In the genomic region with DNA sequence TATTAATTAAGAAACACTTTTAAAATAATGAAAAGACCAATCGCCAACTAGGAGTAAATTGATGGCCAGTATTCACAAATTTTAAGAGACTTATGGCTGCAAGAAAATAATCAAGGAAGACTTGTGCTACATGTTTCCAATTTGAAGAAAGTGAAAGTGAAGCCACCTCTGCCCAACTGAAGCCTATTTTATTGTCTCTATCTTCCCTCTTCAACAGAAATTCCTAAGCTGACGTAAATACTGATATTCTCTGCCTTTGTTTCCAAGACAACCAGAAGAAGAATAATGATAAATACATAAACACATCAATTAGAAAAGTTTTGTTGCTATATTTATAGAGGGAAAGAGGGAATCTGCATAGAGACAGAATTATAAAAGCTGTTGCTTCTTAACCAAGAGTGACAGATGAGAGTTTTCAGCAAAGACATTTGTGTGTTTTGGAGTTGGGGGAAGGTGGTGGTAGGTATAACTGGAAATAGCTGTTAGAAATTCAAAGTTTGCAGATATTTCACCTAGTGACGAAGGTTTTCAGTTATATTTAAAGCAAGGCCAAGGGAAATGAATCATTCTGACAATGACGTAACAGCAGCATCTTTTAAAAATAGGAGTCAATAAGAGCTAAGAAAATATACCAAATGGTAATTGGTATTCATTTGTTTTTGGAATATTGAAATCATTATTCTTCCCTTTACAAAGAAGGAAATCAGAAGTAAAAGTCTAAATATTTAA, we compare ENCODE assay signal across 2 cellular contexts.
TF ChIP-seq lines count a peak whose summit lies in the region.

No MANE protein-coding gene starts in this region.

TF ChIP-seq in SK-N-SH treated with all-trans-retinoic acid at 6 μM for 48 hours, 23 proteins besides CTCF, POLR2A, EP300 and RAD21 (continued from another document):
- TF ChIP-seq, protein P1, sequence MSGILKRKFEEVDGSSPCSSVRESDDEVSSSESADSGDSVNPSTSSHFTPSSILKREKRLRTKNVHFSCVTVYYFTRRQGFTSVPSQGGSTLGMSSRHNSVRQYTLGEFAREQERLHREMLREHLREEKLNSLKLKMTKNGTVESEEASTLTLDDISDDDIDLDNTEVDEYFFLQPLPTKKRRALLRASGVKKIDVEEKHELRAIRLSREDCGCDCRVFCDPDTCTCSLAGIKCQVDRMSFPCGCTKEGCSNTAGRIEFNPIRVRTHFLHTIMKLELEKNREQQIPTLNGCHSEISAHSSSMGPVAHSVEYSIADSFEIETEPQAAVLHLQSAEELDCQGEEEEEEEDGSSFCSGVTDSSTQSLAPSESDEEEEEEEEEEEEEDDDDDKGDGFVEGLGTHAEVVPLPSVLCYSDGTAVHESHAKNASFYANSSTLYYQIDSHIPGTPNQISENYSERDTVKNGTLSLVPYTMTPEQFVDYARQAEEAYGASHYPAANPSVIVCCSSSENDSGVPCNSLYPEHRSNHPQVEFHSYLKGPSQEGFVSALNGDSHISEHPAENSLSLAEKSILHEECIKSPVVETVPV (CRISPR knock-in tag; IDR thresholded peaks at IDR 0.05): no peak
- TF ChIP-seq SNAI2 (CRISPR knock-in tag; IDR thresholded peaks at IDR 0.05) (no peak), GLIS3 (CRISPR knock-in tag; IDR thresholded peaks at IDR 0.05) (no peak), TOX (CRISPR knock-in tag; IDR thresholded peaks at IDR 0.05; ENCODE audit: borderline replicate concordance) (no peak), RARB (CRISPR knock-in tag; IDR thresholded peaks at IDR 0.05) (no peak), ZNF565 (CRISPR knock-in tag; conservative IDR thresholded peaks at IDR 0.05; ENCODE audit: low read depth) (no peak), ZNF8 (CRISPR knock-in tag; IDR thresholded peaks at IDR 0.05) (no peak), ARNTL (CRISPR knock-in tag; IDR thresholded peaks at IDR 0.05; ENCODE audit: borderline replicate concordance, low read depth) (no peak), OSR1 (CRISPR knock-in tag; IDR thresholded peaks at IDR 0.05) (no peak)
- TF ChIP-seq, protein P2, sequence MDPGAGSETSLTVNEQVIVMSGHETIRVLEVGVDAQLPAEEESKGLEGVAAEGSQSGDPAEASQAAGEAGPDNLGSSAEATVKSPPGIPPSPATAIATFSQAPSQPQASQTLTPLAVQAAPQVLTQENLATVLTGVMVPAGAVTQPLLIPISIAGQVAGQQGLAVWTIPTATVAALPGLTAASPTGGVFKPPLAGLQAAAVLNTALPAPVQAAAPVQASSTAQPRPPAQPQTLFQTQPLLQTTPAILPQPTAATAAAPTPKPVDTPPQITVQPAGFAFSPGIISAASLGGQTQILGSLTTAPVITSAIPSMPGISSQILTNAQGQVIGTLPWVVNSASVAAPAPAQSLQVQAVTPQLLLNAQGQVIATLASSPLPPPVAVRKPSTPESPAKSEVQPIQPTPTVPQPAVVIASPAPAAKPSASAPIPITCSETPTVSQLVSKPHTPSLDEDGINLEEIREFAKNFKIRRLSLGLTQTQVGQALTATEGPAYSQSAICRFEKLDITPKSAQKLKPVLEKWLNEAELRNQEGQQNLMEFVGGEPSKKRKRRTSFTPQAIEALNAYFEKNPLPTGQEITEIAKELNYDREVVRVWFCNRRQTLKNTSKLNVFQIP (CRISPR knock-in tag; IDR thresholded peaks at IDR 0.05; ENCODE audit: borderline replicate concordance, low read depth): no peak

TF ChIP-seq in WTC11, 78 proteins besides CTCF, POLR2A, EP300 and RAD21 (continued from another document):
- TF ChIP-seq ZNF138 (CRISPR knock-in tag; conservative IDR thresholded peaks at IDR 0.05) (no peak), RELA (CRISPR knock-in tag; IDR thresholded peaks at IDR 0.05; ENCODE audit: borderline replicate concordance) (no peak), JAZF1 (CRISPR knock-in tag; IDR thresholded peaks at IDR 0.05) (no peak), GRHL2 (CRISPR knock-in tag; IDR thresholded peaks at IDR 0.05; ENCODE audit: insufficient replicate concordance, severe bottlenecking) (no peak), IRF2 (CRISPR knock-in tag; IDR thresholded peaks at IDR 0.05; ENCODE audit: borderline replicate concordance, low read depth) (no peak), TEAD4 (CRISPR knock-in tag; IDR thresholded peaks at IDR 0.05) (no peak), ATF1 (CRISPR knock-in tag; IDR thresholded peaks at IDR 0.05) (no peak)
- TF ChIP-seq, protein P3, sequence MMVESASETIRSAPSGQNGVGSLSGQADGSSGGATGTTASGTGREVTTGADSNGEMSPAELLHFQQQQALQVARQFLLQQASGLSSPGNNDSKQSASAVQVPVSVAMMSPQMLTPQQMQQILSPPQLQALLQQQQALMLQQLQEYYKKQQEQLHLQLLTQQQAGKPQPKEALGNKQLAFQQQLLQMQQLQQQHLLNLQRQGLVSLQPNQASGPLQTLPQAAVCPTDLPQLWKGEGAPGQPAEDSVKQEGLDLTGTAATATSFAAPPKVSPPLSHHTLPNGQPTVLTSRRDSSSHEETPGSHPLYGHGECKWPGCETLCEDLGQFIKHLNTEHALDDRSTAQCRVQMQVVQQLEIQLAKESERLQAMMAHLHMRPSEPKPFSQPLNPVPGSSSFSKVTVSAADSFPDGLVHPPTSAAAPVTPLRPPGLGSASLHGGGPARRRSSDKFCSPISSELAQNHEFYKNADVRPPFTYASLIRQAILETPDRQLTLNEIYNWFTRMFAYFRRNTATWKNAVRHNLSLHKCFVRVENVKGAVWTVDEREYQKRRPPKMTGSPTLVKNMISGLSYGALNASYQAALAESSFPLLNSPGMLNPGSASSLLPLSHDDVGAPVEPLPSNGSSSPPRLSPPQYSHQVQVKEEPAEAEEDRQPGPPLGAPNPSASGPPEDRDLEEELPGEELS (CRISPR knock-in tag; IDR thresholded peaks at IDR 0.05): no peak
- TF ChIP-seq, protein P4, sequence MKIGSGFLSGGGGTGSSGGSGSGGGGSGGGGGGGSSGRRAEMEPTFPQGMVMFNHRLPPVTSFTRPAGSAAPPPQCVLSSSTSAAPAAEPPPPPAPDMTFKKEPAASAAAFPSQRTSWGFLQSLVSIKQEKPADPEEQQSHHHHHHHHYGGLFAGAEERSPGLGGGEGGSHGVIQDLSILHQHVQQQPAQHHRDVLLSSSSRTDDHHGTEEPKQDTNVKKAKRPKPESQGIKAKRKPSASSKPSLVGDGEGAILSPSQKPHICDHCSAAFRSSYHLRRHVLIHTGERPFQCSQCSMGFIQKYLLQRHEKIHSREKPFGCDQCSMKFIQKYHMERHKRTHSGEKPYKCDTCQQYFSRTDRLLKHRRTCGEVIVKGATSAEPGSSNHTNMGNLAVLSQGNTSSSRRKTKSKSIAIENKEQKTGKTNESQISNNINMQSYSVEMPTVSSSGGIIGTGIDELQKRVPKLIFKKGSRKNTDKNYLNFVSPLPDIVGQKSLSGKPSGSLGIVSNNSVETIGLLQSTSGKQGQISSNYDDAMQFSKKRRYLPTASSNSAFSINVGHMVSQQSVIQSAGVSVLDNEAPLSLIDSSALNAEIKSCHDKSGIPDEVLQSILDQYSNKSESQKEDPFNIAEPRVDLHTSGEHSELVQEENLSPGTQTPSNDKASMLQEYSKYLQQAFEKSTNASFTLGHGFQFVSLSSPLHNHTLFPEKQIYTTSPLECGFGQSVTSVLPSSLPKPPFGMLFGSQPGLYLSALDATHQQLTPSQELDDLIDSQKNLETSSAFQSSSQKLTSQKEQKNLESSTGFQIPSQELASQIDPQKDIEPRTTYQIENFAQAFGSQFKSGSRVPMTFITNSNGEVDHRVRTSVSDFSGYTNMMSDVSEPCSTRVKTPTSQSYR (CRISPR knock-in tag; IDR thresholded peaks at IDR 0.05): no peak
- TF ChIP-seq, protein P5, sequence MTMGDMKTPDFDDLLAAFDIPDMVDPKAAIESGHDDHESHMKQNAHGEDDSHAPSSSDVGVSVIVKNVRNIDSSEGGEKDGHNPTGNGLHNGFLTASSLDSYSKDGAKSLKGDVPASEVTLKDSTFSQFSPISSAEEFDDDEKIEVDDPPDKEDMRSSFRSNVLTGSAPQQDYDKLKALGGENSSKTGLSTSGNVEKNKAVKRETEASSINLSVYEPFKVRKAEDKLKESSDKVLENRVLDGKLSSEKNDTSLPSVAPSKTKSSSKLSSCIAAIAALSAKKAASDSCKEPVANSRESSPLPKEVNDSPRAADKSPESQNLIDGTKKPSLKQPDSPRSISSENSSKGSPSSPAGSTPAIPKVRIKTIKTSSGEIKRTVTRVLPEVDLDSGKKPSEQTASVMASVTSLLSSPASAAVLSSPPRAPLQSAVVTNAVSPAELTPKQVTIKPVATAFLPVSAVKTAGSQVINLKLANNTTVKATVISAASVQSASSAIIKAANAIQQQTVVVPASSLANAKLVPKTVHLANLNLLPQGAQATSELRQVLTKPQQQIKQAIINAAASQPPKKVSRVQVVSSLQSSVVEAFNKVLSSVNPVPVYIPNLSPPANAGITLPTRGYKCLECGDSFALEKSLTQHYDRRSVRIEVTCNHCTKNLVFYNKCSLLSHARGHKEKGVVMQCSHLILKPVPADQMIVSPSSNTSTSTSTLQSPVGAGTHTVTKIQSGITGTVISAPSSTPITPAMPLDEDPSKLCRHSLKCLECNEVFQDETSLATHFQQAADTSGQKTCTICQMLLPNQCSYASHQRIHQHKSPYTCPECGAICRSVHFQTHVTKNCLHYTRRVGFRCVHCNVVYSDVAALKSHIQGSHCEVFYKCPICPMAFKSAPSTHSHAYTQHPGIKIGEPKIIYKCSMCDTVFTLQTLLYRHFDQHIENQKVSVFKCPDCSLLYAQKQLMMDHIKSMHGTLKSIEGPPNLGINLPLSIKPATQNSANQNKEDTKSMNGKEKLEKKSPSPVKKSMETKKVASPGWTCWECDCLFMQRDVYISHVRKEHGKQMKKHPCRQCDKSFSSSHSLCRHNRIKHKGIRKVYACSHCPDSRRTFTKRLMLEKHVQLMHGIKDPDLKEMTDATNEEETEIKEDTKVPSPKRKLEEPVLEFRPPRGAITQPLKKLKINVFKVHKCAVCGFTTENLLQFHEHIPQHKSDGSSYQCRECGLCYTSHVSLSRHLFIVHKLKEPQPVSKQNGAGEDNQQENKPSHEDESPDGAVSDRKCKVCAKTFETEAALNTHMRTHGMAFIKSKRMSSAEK (CRISPR knock-in tag; IDR thresholded peaks at IDR 0.05; ENCODE audit: borderline replicate concordance): no peak
